Comparison of ENCODE assay signal across 19 cellular contexts in the genomic region with DNA sequence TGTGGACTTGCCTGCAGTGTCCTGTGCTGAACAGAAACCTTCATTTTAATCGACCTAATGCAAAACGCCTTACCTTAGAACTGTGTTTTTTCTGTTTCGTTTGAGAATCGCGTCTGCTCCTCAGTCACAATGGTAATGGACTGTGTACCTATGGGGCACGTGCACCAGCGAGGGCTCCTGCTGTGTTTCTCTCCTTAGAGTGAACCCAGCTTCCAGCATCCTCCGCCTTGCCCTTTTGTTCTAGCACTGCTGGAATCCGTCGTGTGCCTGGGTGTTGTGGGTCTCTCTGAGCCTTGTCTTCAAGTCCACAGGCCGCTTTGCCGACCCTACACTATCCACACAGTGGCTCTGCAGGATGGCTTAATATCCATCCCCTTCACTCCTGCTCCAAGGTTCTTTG. TPM values are rescaled to one million over a fixed set of nuclear protein-coding genes. Genes with fewer than 3 reads are reported as not detected.
A peak's percentile ranks its signal among the peaks of the same experiment; 100 is the strongest.
DNase-seq lines count a peak whose midpoint lies in the region; ATAC-seq, FAIRE-seq and TF ChIP-seq lines count a peak whose summit lies in the region.
"Had no signal": no experiment of that assay in that cellular context is flagged by ENCODE, and none has a peak within 500 bp of the region (broad histone marks: within the 10 kb centered on the region; RNA-seq: fewer than 3 reads in every experiment).

No MANE protein-coding gene starts in this region.

- H3K36me3 ChIP-seq in kidney (ENCODE audit: control insufficient read depth in 1 of 2, insufficient read depth in 2 of 2, low read length in 2 of 2), result no peaks in the 10 kb centered on the region
- H3K36me3 ChIP-seq in spleen, result no peaks in the 10 kb centered on the region
- H3K36me3 ChIP-seq: BLaER1, HAP-1 had no signal

- H3K27me3 Mint-ChIP-seq in natural killer cell treated with Interleukin-12 subunit alpha and Interleukin-12 subunit beta and Interleukin-15 and Interleukin-18, amount 100 ng/mL, for 72 hours, result peaks cover 11 to 14% of the 10 kb centered on the region in 2 donors
- H3K27me3 Mint-ChIP-seq in natural killer cell (ENCODE audit: low read depth in 2 of 2), result peaks cover 13 to 20% of the 10 kb centered on the region in 2 donors

- H3K4me1 Mint-ChIP-seq in natural killer cell treated with Interleukin-12 subunit alpha and Interleukin-12 subunit beta and Interleukin-15 and Interleukin-18, amount 100 ng/mL, for 72 hours (ENCODE audit: low read depth in 2 of 2), result peaks cover 0 to 4% of the 10 kb centered on the region in 2 donors
- H3K4me1 Mint-ChIP-seq in natural killer cell, result peaks cover 0 to 4% of the 10 kb centered on the region in 2 donors

- POLR2A ChIA-PET in GM10248 (lab: Yijun Ruan, JAX), result no interaction called here

- H3K36me3 Mint-ChIP-seq in natural killer cell treated with Interleukin-12 subunit alpha and Interleukin-12 subunit beta and Interleukin-15 and Interleukin-18, amount 100 ng/mL, for 72 hours, result no peaks in the 10 kb centered on the region
- H3K36me3 Mint-ChIP-seq in natural killer cell, result no peaks in the 10 kb centered on the region

- H3K4me3 ChIP-seq in kidney (ENCODE audit: low read length in 2 of 2) (no peak overlapping the region), spleen (no peak overlapping the region)
- H3K4me3 ChIP-seq: BLaER1, HAP-1 had no signal

- ATAC-seq in natural killer cell treated with Interleukin-12 subunit alpha and Interleukin-12 subunit beta and Interleukin-15 and Interleukin-18, amount 100 ng/mL, for 72 hours, result no peak
- ATAC-seq in natural killer cell, result no peak

- no peak overlapping the region for H3K9ac ChIP-seq in kidney (ENCODE audit: low read length in 2 of 2)
- H3K9ac ChIP-seq: BLaER1 had no signal

- no peak for FAIRE-seq in kidney (lab: Jason Lieb, UNC)
- FAIRE-seq: A204.1 had no signal

- H3K27ac Mint-ChIP-seq in natural killer cell treated with Interleukin-12 subunit alpha and Interleukin-12 subunit beta and Interleukin-15 and Interleukin-18, amount 100 ng/mL, for 72 hours, result no peak overlapping the region
- H3K27ac Mint-ChIP-seq in natural killer cell, result no peak overlapping the region

- 75 to 80% (median 78%) methylated on average over 12 of the region's 12 CpGs for WGBS in spleen, 5 donors

- TF ChIP-seq CTCF in natural killer cell (IDR thresholded peaks at IDR 0.05), result no peak
- no peak for TF ChIP-seq CTCF in kidney (IDR thresholded peaks at IDR 0.05; ENCODE audit: borderline replicate concordance, extremely low read depth, insufficient read depth)
- TF ChIP-seq CTCF in spleen (IDR thresholded peaks at IDR 0.05 in 8 of 11, conservative IDR thresholded peaks at IDR 0.05 in 3 of 11), result no peak
- TF ChIP-seq CTCF in GM10248 (IDR thresholded peaks at IDR 0.05; ENCODE audit: control extremely low read depth, extremely low read depth, low read depth, missing control alignments), result no peak

- H3K4me1 ChIP-seq in kidney (ENCODE audit: control insufficient read depth in 1 of 2, insufficient read depth in 1 of 2, low read depth in 1 of 2, low read length in 2 of 2), result peaks cover 0 to 20% of the 10 kb centered on the region in 2 donors
- H3K4me1 ChIP-seq in spleen, result peaks cover 28 to 61% (median 51%) of the 10 kb centered on the region in 6 donors
- H3K4me1 ChIP-seq: HAP-1 had no signal

- no peak overlapping the region for H3K27ac ChIP-seq in kidney (ENCODE audit: low read depth in 2 of 2, low read length in 2 of 2)
- H3K27ac ChIP-seq in spleen, result no peak overlapping the region
- H3K27ac ChIP-seq: BLaER1, HL-60 had no signal

- intact Hi-C loops in natural killer cell (cut with micrococcal nuclease) (no loop called here), kidney (cut with DNase I) (no loop called here), spleen (cut with DNase I; ENCODE audit: low total_unique reads) (no loop called here)

- CTCF ChIA-PET in GM10248 (lab: Yijun Ruan, JAX), result no interaction called here

- no peak for TF ChIP-seq POLR2A in spleen (IDR thresholded peaks at IDR 0.05)

- peaks cover 3 to 94% (median 56%) of the 10 kb centered on the region in 7 donors for H3K27me3 ChIP-seq in spleen (replicated peaks in 1 of 7)

- H3K9me3 ChIP-seq in kidney (ENCODE audit: control insufficient read depth in 1 of 2, low read length in 2 of 2) (no peaks in the 10 kb centered on the region), spleen (no peaks in the 10 kb centered on the region)
- H3K9me3 ChIP-seq: HAP-1 had no signal

- peak; percentile 1 for DNase-seq in natural killer cell treated with Interleukin-12 subunit alpha and Interleukin-12 subunit beta and Interleukin-15 and Interleukin-18, amount 100 ng/mL, for 72 hours (ENCODE audit: low spot score)
- DNase-seq in natural killer cell, result no peak
- peak; percentile 18 for DNase-seq in NCI-H146 treated with DMSO at 0.1 percent for 48 hours (lab: John Stamatoyannopoulos, UW; ENCODE audit: unreplicated experiment)
- DNase-seq in kidney, result peak; percentile 47
- DNase-seq in cerebellar cortex (ENCODE audit: low spot score), result no peak
- no peak for DNase-seq in spleen
- DNase-seq in GM10248 (ENCODE audit: extremely low spot score), result no peak
- DNase-seq: DMS79, NCI-H1105 treated with DMSO at 0.1 percent for 48 hours, NCI-H187, NCI-H226, NCI-H524, SIG-M5 had no signal

- no peak overlapping the region for H3K4me3 Mint-ChIP-seq in natural killer cell treated with Interleukin-12 subunit alpha and Interleukin-12 subunit beta and Interleukin-15 and Interleukin-18, amount 100 ng/mL, for 72 hours
- H3K4me3 Mint-ChIP-seq in natural killer cell, result no peak overlapping the region

- no peaks in the 10 kb centered on the region for H3K9me3 Mint-ChIP-seq in natural killer cell treated with Interleukin-12 subunit alpha and Interleukin-12 subunit beta and Interleukin-15 and Interleukin-18, amount 100 ng/mL, for 72 hours
- no peaks in the 10 kb centered on the region for H3K9me3 Mint-ChIP-seq in natural killer cell

RNA-seq across cellular contexts. Expression of a gene that starts 3.6 kb away (rescaled TPM):
- total RNA-seq in natural killer cell treated with Interleukin-12 subunit alpha and Interleukin-12 subunit beta and Interleukin-15 and Interleukin-18, amount 100 ng/mL, for 72 hours, result 1 to 10 TPM in 1 of 2 donors, under 1 TPM in 1; 0.21 to 1.0 TPM
- total RNA-seq in natural killer cell (1 to 10 TPM in 2 of 3 donors, under 1 TPM in 1; 0.24 to 2.4 (median 2.0) TPM), kidney (58.0 TPM), spleen (1 to 10 TPM in 6 of 7 donors, under 1 TPM in 1; 0.65 to 3.0 (median 2.4) TPM)
- polyA plus RNA-seq in kidney (ENCODE audit: insufficient read depth, low read depth, low replicate concordance) (121 TPM), spleen (1 to 10 TPM; 1.6 to 2.2 (median 2.1) TPM)
- total RNA-seq: HT1080, RPMI7951 had no signal

Comparison
In these comparisons a context has a peak if more than half of its experiments do, and no peak if none do; other contexts are left out.
1. DNase-seq: peak in natural killer cell treated with Interleukin-12 subunit alpha and Interleukin-12 subunit beta and Interleukin-15 and Interleukin-18, amount 100 ng/mL, for 72 hours (single experiment), NCI-H146 treated with DMSO at 0.1 percent for 48 hours (single experiment) and kidney (single experiment); none in natural killer cell (single experiment), cerebellar cortex (single experiment), spleen (single experiment) and GM10248 (single experiment).
2. RNA of a gene that starts 3.6 kb away (total RNA-seq): 58.0 TPM in kidney (single experiment); 0.65 to 3.0 TPM in spleen, 0.24 to 2.4 TPM in natural killer cell and 0.21 to 1.0 TPM in natural killer cell treated with Interleukin-12 subunit alpha and Interleukin-12 subunit beta and Interleukin-15 and Interleukin-18, amount 100 ng/mL, for 72 hours; every median in the first group is over 10 times any median in the second.